In the genomic region with DNA sequence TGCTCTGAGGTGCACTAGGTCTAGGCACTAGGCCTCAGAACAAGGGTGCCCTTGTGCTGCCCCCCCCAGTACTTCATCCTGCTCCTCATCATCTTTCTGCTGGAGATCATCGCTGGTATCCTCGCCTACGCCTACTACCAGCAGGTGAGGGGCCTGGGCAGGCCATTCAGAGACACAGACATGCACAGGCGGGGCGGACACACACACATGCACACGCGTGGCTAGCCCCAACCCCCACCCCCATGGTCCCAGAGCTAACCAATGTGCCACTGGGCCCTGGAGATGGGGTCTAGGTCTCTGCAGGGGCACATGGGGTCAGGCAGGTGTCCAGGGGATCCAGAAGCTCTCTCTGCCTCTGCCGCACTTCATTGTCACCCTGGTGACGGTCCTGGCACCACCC, we compare ENCODE assay signal across 28 cellular contexts. TPM values are rescaled to one million over a fixed set of nuclear protein-coding genes. Genes with fewer than 3 reads are reported as not detected.
DNase-seq lines count a peak whose midpoint lies in the region; ATAC-seq, FAIRE-seq and TF ChIP-seq lines count a peak whose summit lies in the region.
"Had no signal": no experiment of that assay in that cellular context is flagged by ENCODE, and none has a peak within 500 bp of the region (broad histone marks: within the 10 kb centered on the region; RNA-seq: fewer than 3 reads in every experiment).

No MANE protein-coding gene starts in this region.

- H3K27me3 Mint-ChIP-seq in GM23338 (ENCODE audit: insufficient read depth, low read depth, poor library complexity): peaks cover 36% of the 10 kb centered on the region
- H3K27me3 Mint-ChIP-seq: naive thymus-derived CD8-positive, alpha-beta T cell had no signal

- H3K27ac ChIP-seq in HepG2 (ENCODE audit: extremely low read length, insufficient read depth, low read length) (no peak overlapping the region), right lobe of liver (no peak overlapping the region), body of pancreas (peak overlapping the region; percentile 41 to 99 (median 98)), subcutaneous abdominal adipose tissue (ENCODE audit: low read depth, low read length) (peak overlapping the region; percentile 23), GM23338 (ENCODE audit: low read depth) (no peak overlapping the region)
- H3K27ac ChIP-seq: brain microvascular endothelial cell, foreskin keratinocyte, SK-N-MC had no signal

- no TSS peak for BruUV-seq in HepG2 (replicated peaks; lab: Mats Ljungman, UMichigan)

- peaks cover 20% of the 10 kb centered on the region; the same call in 1 of the 2 replicates for H4K20me1 ChIP-seq in HepG2 (ENCODE audit: insufficient read depth, low read length)
- peaks cover 35% of the 10 kb centered on the region for H4K20me1 ChIP-seq in GM23338 (replicated peaks; ENCODE audit: insufficient read depth)

- POLR2A ChIA-PET in HepG2 (lab: Yijun Ruan, JAX): interaction anchor here (11.1 to 16.1 kb wide), 2 partner anchors 7 to 18 kb away, joined by 141 to 264 read pairs; partner anchors contain the start of genes CD151, CRACR2B and PNPLA2

- TF ChIP-seq POLR2A in HepG2 (IDR thresholded peaks at IDR 0.05; ENCODE audit: insufficient read depth in 1 of 2, low read depth in 2 of 2, low read length in 2 of 2) (no peak), right lobe of liver (IDR thresholded peaks at IDR 0.05) (no peak), body of pancreas (IDR thresholded peaks at IDR 0.05) (no peak)

- H3K9ac ChIP-seq in HepG2 (ENCODE audit: insufficient read depth, low read depth, low read length) (no peak overlapping the region), subcutaneous abdominal adipose tissue (ENCODE audit: low read length in 5 of 5) (no peak overlapping the region)

- no peak overlapping the region for H3K4me2 ChIP-seq in HepG2 (ENCODE audit: low read depth, low read length)
- no peak overlapping the region for H3K4me2 ChIP-seq in GM23338

- H3K36me3 ChIP-seq in HepG2 (replicated peaks in 1 of 2; ENCODE audit: control insufficient read depth in 1 of 2, insufficient read depth in 2 of 2, low read length in 2 of 2) (peaks cover 9 to 36% of the 10 kb centered on the region in 2 experiments), right lobe of liver (peaks cover 0 to 33% (median 21%) of the 10 kb centered on the region in 4 donors), body of pancreas (replicated peaks in 1 of 2; ENCODE audit: insufficient read depth in 1 of 2, low read depth in 2 of 2) (peaks cover 0 to 20% of the 10 kb centered on the region in 2 donors), subcutaneous abdominal adipose tissue (ENCODE audit: control insufficient read depth in 5 of 5, insufficient read depth in 5 of 5, low read length in 5 of 5) (peaks cover 0 to 52% (median 47%) of the 10 kb centered on the region in 5 donors), GM23338 (ENCODE audit: insufficient read depth) (peaks cover 6% of the 10 kb centered on the region; the same call in 1 of the 2 replicates)

- no peak overlapping the region for H3K4me3 Mint-ChIP-seq in GM23338
- H3K4me3 Mint-ChIP-seq: activated naive CD8-positive, alpha-beta T cell treated with anti-CD3 and anti-CD28 coated beads, Interleukin-2, amount 50 U/mL, for 24 hours; naive thymus-derived CD8-positive, alpha-beta T cell; T-helper 2 cell treated with Interferon-gamma antibody and Interleukin-4, amounts not matched to agents 5 μg/mL and 100 μg/mL, for 36 hours had no signal

- no peaks in the 10 kb centered on the region for H3K9me3 Mint-ChIP-seq in GM23338
- H3K9me3 Mint-ChIP-seq: activated naive CD8-positive, alpha-beta T cell treated with anti-CD3 and anti-CD28 coated beads, Interleukin-2, amount 50 U/mL, for 24 hours; naive thymus-derived CD8-positive, alpha-beta T cell; T-helper 2 cell treated with Interferon-gamma antibody and Interleukin-4, amounts not matched to agents 5 μg/mL and 100 μg/mL, for 36 hours had no signal

- TF ChIP-seq EP300 in HepG2 (IDR thresholded peaks at IDR 0.05; ENCODE audit: low read depth in 2 of 2, low read length in 2 of 2) (no peak), HepG2 (CRISPR knock-in tag; IDR thresholded peaks at IDR 0.05; ENCODE audit: borderline replicate concordance) (no peak)

- H3K4me1 Mint-ChIP-seq in GM23338: peaks cover 34% of the 10 kb centered on the region

- H3K36me3 Mint-ChIP-seq in GM23338 (ENCODE audit: low read depth): peaks cover 38% of the 10 kb centered on the region

- H3K9me2 ChIP-seq in GM23338 (ENCODE audit: insufficient read depth): no peaks in the 10 kb centered on the region

- no peak for ATAC-seq in HepG2
- no peak for ATAC-seq in right lobe of liver
- ATAC-seq in body of pancreas: no peak
- ATAC-seq in GM23338: no peak
- ATAC-seq: activated naive CD8-positive, alpha-beta T cell treated with anti-CD3 and anti-CD28 coated beads, Interleukin-2, amount 50 U/mL, for 24 hours; foreskin keratinocyte; left lung; naive thymus-derived CD8-positive, alpha-beta T cell had no signal

- no peak for TF ChIP-seq RAD21 in HepG2 (CRISPR knock-in tag; IDR thresholded peaks at IDR 0.05)

- in situ Hi-C loops in HepG2 (cut with HindIII; ENCODE audit: extremely low pct_ligation_motif_present, low pct_unique_long_range_greater_than_20kb): no loop called here

- CTCF ChIA-PET in HepG2 (lab: Yijun Ruan, JAX; ENCODE audit: low intra/inter-chr PET ratio, low total read pairs): no interaction called here

- H3K79me2 ChIP-seq in HepG2 (ENCODE audit: insufficient read depth, low read length): peaks cover 30% of the 10 kb centered on the region
- H3K79me2 ChIP-seq in GM23338 (replicated peaks; ENCODE audit: insufficient read depth): peaks cover 17% of the 10 kb centered on the region

- peaks cover 29% of the 10 kb centered on the region for H3F3A ChIP-seq in GM23338 (replicated peaks; ENCODE audit: low read depth)

- no peak overlapping the region for H3K27ac Mint-ChIP-seq in GM23338
- H3K27ac Mint-ChIP-seq: activated naive CD8-positive, alpha-beta T cell treated with anti-CD3 and anti-CD28 coated beads, Interleukin-2, amount 50 U/mL, for 24 hours; naive thymus-derived CD8-positive, alpha-beta T cell; T-helper 2 cell treated with Interferon-gamma antibody and Interleukin-4, amounts not matched to agents 5 μg/mL and 100 μg/mL, for 36 hours had no signal

- intact Hi-C loops in HepG2 (cut with micrococcal nuclease; ENCODE audit: unreplicated experiment) (no loop called here), right lobe of liver (cut with DNase I) (no loop called here), body of pancreas (cut with DNase I) (no loop called here)

- H3K9me3 ChIP-seq in HepG2 (ENCODE audit: low read length): no peaks in the 10 kb centered on the region
- no peaks in the 10 kb centered on the region for H3K9me3 ChIP-seq in right lobe of liver
- no peaks in the 10 kb centered on the region for H3K9me3 ChIP-seq in body of pancreas
- no peaks in the 10 kb centered on the region for H3K9me3 ChIP-seq in subcutaneous abdominal adipose tissue (ENCODE audit: control insufficient read depth in 5 of 5, low read length in 5 of 5)
- H3K9me3 ChIP-seq: left lung had no signal

- 80% methylated on average over 1 of the region's 9 CpGs for WGBS in HepG2 (ENCODE audit: low lambda C conversion rate)
- WGBS in right lobe of liver (ENCODE audit: insufficient coverage, low coverage, low lambda C conversion rate, missing lambda C conversion rate): 0% methylated on average over 1 of the region's 9 CpGs
- 72 to 93% methylated on average over 6 to 9 of the region's 9 CpGs for whole genome bisulfite sequencing in body of pancreas, 2 donors

- H3K4me1 ChIP-seq in HepG2 (ENCODE audit: insufficient read depth, low read length) (peaks cover 73% of the 10 kb centered on the region), right lobe of liver (peaks cover 0 to 36% (median 14%) of the 10 kb centered on the region in 4 donors), body of pancreas (peaks cover 85% of the 10 kb centered on the region), subcutaneous abdominal adipose tissue (ENCODE audit: control insufficient read depth in 5 of 5, insufficient read depth in 5 of 5, low read length in 5 of 5) (peaks cover 12 to 82% (median 61%) of the 10 kb centered on the region in 5 donors), GM23338 (ENCODE audit: insufficient read depth) (peaks cover 23% of the 10 kb centered on the region)
- H3K4me1 ChIP-seq: foreskin keratinocyte had no signal

- H3K27me3 ChIP-seq in HepG2 (ENCODE audit: control insufficient read depth in 1 of 2, insufficient read depth in 2 of 2, low read length in 2 of 2): no peaks in the 10 kb centered on the region
- no peaks in the 10 kb centered on the region for H3K27me3 ChIP-seq in right lobe of liver
- no peaks in the 10 kb centered on the region for H3K27me3 ChIP-seq in body of pancreas
- no peaks in the 10 kb centered on the region for H3K27me3 ChIP-seq in subcutaneous abdominal adipose tissue (ENCODE audit: control insufficient read depth in 5 of 5, insufficient read depth in 4 of 5, low read length in 5 of 5)
- peaks cover 7% of the 10 kb centered on the region for H3K27me3 ChIP-seq in GM23338 (ENCODE audit: insufficient read depth)
- H3K27me3 ChIP-seq: brain microvascular endothelial cell, foreskin keratinocyte, left lung had no signal

- no peak overlapping the region for H2AFZ ChIP-seq in HepG2 (ENCODE audit: low read length)
- no peak overlapping the region for H2AFZ ChIP-seq in GM23338

- H3K4me3 ChIP-seq in HepG2 (replicated peaks in 1 of 3; ENCODE audit: insufficient read depth in 1 of 3, low read depth in 2 of 3, low read length in 3 of 3): no peak overlapping the region
- no peak overlapping the region for H3K4me3 ChIP-seq in right lobe of liver
- H3K4me3 ChIP-seq in body of pancreas: no peak overlapping the region
- no peak overlapping the region for H3K4me3 ChIP-seq in subcutaneous abdominal adipose tissue (ENCODE audit: low read depth in 1 of 5, low read length in 5 of 5)
- H3K4me3 ChIP-seq in GM23338: no peak overlapping the region
- H3K4me3 ChIP-seq: left lung, SK-N-MC had no signal

- FAIRE-seq in HepG2 (lab: Jason Lieb, UNC): no peak
- FAIRE-seq: H54 had no signal

- DNase-seq in HepG2 (ENCODE audit: low spot score) (no peak), right lobe of liver (no peak), body of pancreas (no peak), NCI-H1105 treated with DMSO at 0.1 percent for 48 hours (lab: John Stamatoyannopoulos, UW) (no peak), GM23338 (ENCODE audit: low spot score) (no peak)
- DNase-seq: activated CD4-positive, alpha-beta T cell treated with anti-CD3 and anti-CD28 coated beads for 4 hours; activated gamma-delta T cell treated with Interleukin-2 at 50 U/mL for 16 hours; activated naive CD8-positive, alpha-beta T cell treated with anti-CD3 and anti-CD28 coated beads, Interleukin-2, amount 50 U/mL, for 24 hours; activated T-cell treated with anti-CD3 and anti-CD28 coated beads, Interleukin-2, amount 50 U/mL, for 1 hour; brain microvascular endothelial cell; C1 segment of cervical spinal cord; effector CD4-positive, alpha-beta T cell; erythroblast; foreskin keratinocyte; hippocampal formation; left lung; midbrain; naive thymus-derived CD8-positive, alpha-beta T cell; NCI-H1048; NCI-H187 treated with DMSO at 0.1 percent for 48 hours; NCI-H526; retina; stimulated activated CD4-positive, alpha-beta T cell treated with anti-CD3 and anti-CD28 coated beads, Interleukin-4, amount 100 ng/mL, for 1 hour; stimulated activated naive CD4-positive, alpha-beta T cell had no signal

- TF ChIP-seq CTCF in HepG2 (CRISPR knock-in tag; IDR thresholded peaks at IDR 0.05): no peak
- TF ChIP-seq CTCF in right lobe of liver (IDR thresholded peaks at IDR 0.05): no peak
- TF ChIP-seq CTCF in body of pancreas (IDR thresholded peaks at IDR 0.05): no peak
- TF ChIP-seq CTCF in GM23338 (conservative IDR thresholded peaks at IDR 0.05; ENCODE audit: low read depth in 2 of 2): no peak

RNA-seq across cellular contexts. Expression of gene CD151, which starts 3.9 kb away (rescaled TPM):
- total RNA-seq in HepG2 (2016; rRNA removed; fragmentation: Illumina TruSeq; extraction: Trizol) (54.0 and 125 TPM in 2 replicates), right lobe of liver (100 to 1,000 TPM in 5 of 6 experiments, 10 to 100 TPM in 1; 70.8 to 156 (median 135) TPM), body of pancreas (100 to 1,000 TPM; 152 to 282 TPM)
- total RNA-seq in HepG2 (2016; cell fraction: cytosol; rRNA removed; fragmentation: Illumina TruSeq; extraction: Trizol; ENCODE audit: low read depth): 31.5 and 37.4 TPM in 2 replicates
- 60.0 and 126 TPM in 2 replicates for total RNA-seq in HepG2 (2016; cell fraction: insoluble cytoplasmic fraction; rRNA removed; fragmentation: Illumina TruSeq; extraction: Trizol)
- total RNA-seq in HepG2 (2016; cell fraction: membrane; rRNA removed; fragmentation: Illumina TruSeq; extraction: Trizol): 34.7 and 43.1 TPM in 2 replicates
- total RNA-seq in HepG2 (2016; cell fraction: nucleus; rRNA removed; fragmentation: Illumina TruSeq; extraction: Trizol): 93.4 and 110 TPM in 2 replicates
- polyA plus RNA-seq in HepG2 (2011; rRNA removed) (197 and 287 TPM in 2 replicates), GM23338 (2016; fragmentation: Nextera tagmentation; extraction: Ambion mirVana) (62.9 and 64.4 TPM in 2 replicates)
- 200 and 252 TPM in 2 replicates for polyA plus RNA-seq in HepG2 (2011; cell fraction: cytosol; rRNA removed)
- polyA plus RNA-seq in HepG2 (2011; cell fraction: nucleus; rRNA removed): 375 and 396 TPM in 2 replicates
- 93.8 and 141 TPM in 2 replicates for polyA plus RNA-seq in HepG2 (2012)
- polyA plus RNA-seq in HepG2 (2016; cell fraction: cytosol; fragmentation: Illumina TruSeq; extraction: Trizol; ENCODE audit: low read depth): 36.4 and 45.9 TPM in 2 replicates
- 54.8 and 63.7 TPM in 2 replicates for polyA plus RNA-seq in HepG2 (2016; cell fraction: insoluble cytoplasmic fraction; fragmentation: Illumina TruSeq; extraction: Trizol; ENCODE audit: low read depth)
- 41.9 and 45.5 TPM in 2 replicates for polyA plus RNA-seq in HepG2 (2016; cell fraction: membrane; fragmentation: Illumina TruSeq; extraction: Trizol; ENCODE audit: low read depth)
- 208 and 218 TPM in 2 replicates for polyA plus RNA-seq in HepG2 (2016; cell fraction: nucleus; fragmentation: Illumina TruSeq; extraction: Trizol; ENCODE audit: insufficient read depth, low read depth)
- 312 and 492 TPM in 2 replicates for polyA minus RNA-seq in HepG2 (2011; rRNA and poly(A)+ RNA removed; ENCODE audit: low replicate concordance)
- 90.0 and 90.8 TPM in 2 replicates for polyA minus RNA-seq in HepG2 (2011; cell fraction: cytosol; rRNA and poly(A)+ RNA removed)
- 60.9 and 80.8 TPM in 2 replicates for polyA minus RNA-seq in HepG2 (2011; cell fraction: nucleus; rRNA and poly(A)+ RNA removed)
- total RNA-seq in GM23338 (2014; rRNA removed; shearing (Covaris generic)): 109 and 119 TPM in 2 replicates

RNA-seq across cellular contexts. Expression of gene POLR2L, which starts 5.6 kb away (rescaled TPM):
- 114 and 146 TPM in 2 replicates for total RNA-seq in HepG2 (2016; rRNA removed; fragmentation: Illumina TruSeq; extraction: Trizol)
- total RNA-seq in HepG2 (2016; cell fraction: cytosol; rRNA removed; fragmentation: Illumina TruSeq; extraction: Trizol; ENCODE audit: low read depth): 37.0 and 48.5 TPM in 2 replicates
- 113 and 136 TPM in 2 replicates for total RNA-seq in HepG2 (2016; cell fraction: insoluble cytoplasmic fraction; rRNA removed; fragmentation: Illumina TruSeq; extraction: Trizol)
- total RNA-seq in HepG2 (2016; cell fraction: membrane; rRNA removed; fragmentation: Illumina TruSeq; extraction: Trizol): 68.6 and 79.8 TPM in 2 replicates
- total RNA-seq in HepG2 (2016; cell fraction: nucleus; rRNA removed; fragmentation: Illumina TruSeq; extraction: Trizol): 34.9 and 39.5 TPM in 2 replicates
- 104 and 115 TPM in 2 replicates for polyA plus RNA-seq in HepG2 (2011; rRNA removed)
- 35.1 and 78.0 TPM in 2 replicates for polyA plus RNA-seq in HepG2 (2011; cell fraction: cytosol; rRNA removed)
- polyA plus RNA-seq in HepG2 (2011; cell fraction: nucleus; rRNA removed): 44.7 and 47.4 TPM in 2 replicates
- 57.4 and 93.8 TPM in 2 replicates for polyA plus RNA-seq in HepG2 (2012)
- polyA plus RNA-seq in HepG2 (2016; cell fraction: cytosol; fragmentation: Illumina TruSeq; extraction: Trizol; ENCODE audit: low read depth): 58.6 and 89.5 TPM in 2 replicates
- polyA plus RNA-seq in HepG2 (2016; cell fraction: insoluble cytoplasmic fraction; fragmentation: Illumina TruSeq; extraction: Trizol; ENCODE audit: low read depth): 221 and 225 TPM in 2 replicates
- 90.2 and 102 TPM in 2 replicates for polyA plus RNA-seq in HepG2 (2016; cell fraction: membrane; fragmentation: Illumina TruSeq; extraction: Trizol; ENCODE audit: low read depth)
- 84.0 and 90.2 TPM in 2 replicates for polyA plus RNA-seq in HepG2 (2016; cell fraction: nucleus; fragmentation: Illumina TruSeq; extraction: Trizol; ENCODE audit: insufficient read depth, low read depth)
- 129 and 143 TPM in 2 replicates for polyA minus RNA-seq in HepG2 (2011; rRNA and poly(A)+ RNA removed; ENCODE audit: low replicate concordance)
- polyA minus RNA-seq in HepG2 (2011; cell fraction: cytosol; rRNA and poly(A)+ RNA removed): 35.6 and 37.0 TPM in 2 replicates
- 27.3 and 33.1 TPM in 2 replicates for polyA minus RNA-seq in HepG2 (2011; cell fraction: nucleus; rRNA and poly(A)+ RNA removed)
- 10 to 100 TPM; 34.5 to 88.1 (median 72.9) TPM for total RNA-seq in right lobe of liver
- total RNA-seq in body of pancreas: 10 to 100 TPM; 33.5 to 83.4 TPM
- 32.2 and 34.0 TPM in 2 replicates for total RNA-seq in GM23338 (2014; rRNA removed; shearing (Covaris generic))
- polyA plus RNA-seq in GM23338 (2016; fragmentation: Nextera tagmentation; extraction: Ambion mirVana): 369 TPM in 2 replicates

RNA-seq across cellular contexts. Expression of gene TSPAN4, which starts 6.0 kb away (rescaled TPM):
- 13.2 and 31.7 TPM in 2 replicates for total RNA-seq in HepG2 (2016; rRNA removed; fragmentation: Illumina TruSeq; extraction: Trizol)
- total RNA-seq in HepG2 (2016; cell fraction: cytosol; rRNA removed; fragmentation: Illumina TruSeq; extraction: Trizol; ENCODE audit: low read depth): 8.9 and 10.0 TPM in 2 replicates
- 12.0 and 31.8 TPM in 2 replicates for total RNA-seq in HepG2 (2016; cell fraction: insoluble cytoplasmic fraction; rRNA removed; fragmentation: Illumina TruSeq; extraction: Trizol)
- 11.0 and 13.5 TPM in 2 replicates for total RNA-seq in HepG2 (2016; cell fraction: membrane; rRNA removed; fragmentation: Illumina TruSeq; extraction: Trizol)
- 26.1 and 32.6 TPM in 2 replicates for total RNA-seq in HepG2 (2016; cell fraction: nucleus; rRNA removed; fragmentation: Illumina TruSeq; extraction: Trizol)
- polyA plus RNA-seq in HepG2 (2011; rRNA removed): 68.3 and 88.5 TPM in 2 replicates
- polyA plus RNA-seq in HepG2 (2011; cell fraction: cytosol; rRNA removed): 60.2 and 113 TPM in 2 replicates
- 232 and 327 TPM in 2 replicates for polyA plus RNA-seq in HepG2 (2011; cell fraction: nucleus; rRNA removed)
- polyA plus RNA-seq in HepG2 (2012): 22.7 and 28.5 TPM in 2 replicates
- polyA plus RNA-seq in HepG2 (2016; cell fraction: cytosol; fragmentation: Illumina TruSeq; extraction: Trizol; ENCODE audit: low read depth): 10.4 TPM in 2 replicates
- 11.8 and 12.7 TPM in 2 replicates for polyA plus RNA-seq in HepG2 (2016; cell fraction: insoluble cytoplasmic fraction; fragmentation: Illumina TruSeq; extraction: Trizol; ENCODE audit: low read depth)
- 8.5 and 12.0 TPM in 2 replicates for polyA plus RNA-seq in HepG2 (2016; cell fraction: membrane; fragmentation: Illumina TruSeq; extraction: Trizol; ENCODE audit: low read depth)
- polyA plus RNA-seq in HepG2 (2016; cell fraction: nucleus; fragmentation: Illumina TruSeq; extraction: Trizol; ENCODE audit: insufficient read depth, low read depth): 59.4 and 62.8 TPM in 2 replicates
- polyA minus RNA-seq in HepG2 (2011; rRNA and poly(A)+ RNA removed; ENCODE audit: low replicate concordance): 59.6 and 124 TPM in 2 replicates
- 24.9 and 25.9 TPM in 2 replicates for polyA minus RNA-seq in HepG2 (2011; cell fraction: cytosol; rRNA and poly(A)+ RNA removed)
- polyA minus RNA-seq in HepG2 (2011; cell fraction: nucleus; rRNA and poly(A)+ RNA removed): 16.4 and 16.9 TPM in 2 replicates
- total RNA-seq in right lobe of liver: 10 to 100 TPM; 14.9 to 80.6 (median 30.5) TPM
- 10 to 100 TPM; 44.9 to 87.7 TPM for total RNA-seq in body of pancreas
- 145 and 150 TPM in 2 replicates for total RNA-seq in GM23338 (2014; rRNA removed; shearing (Covaris generic))
- 76.8 and 88.4 TPM in 2 replicates for polyA plus RNA-seq in GM23338 (2016; fragmentation: Nextera tagmentation; extraction: Ambion mirVana)

RNA-seq across cellular contexts. Expression of gene CRACR2B, which starts 9.0 kb away (rescaled TPM):
- total RNA-seq in HepG2 (2016; rRNA removed; fragmentation: Illumina TruSeq; extraction: Trizol) (8.9 and 14.9 TPM in 2 replicates), right lobe of liver (1 to 10 TPM; 2.2 to 4.0 (median 3.1) TPM), body of pancreas (100 to 1,000 TPM; 134 to 368 TPM)
- 5.5 and 5.9 TPM in 2 replicates for total RNA-seq in HepG2 (2016; cell fraction: cytosol; rRNA removed; fragmentation: Illumina TruSeq; extraction: Trizol; ENCODE audit: low read depth)
- 8.5 and 12.6 TPM in 2 replicates for total RNA-seq in HepG2 (2016; cell fraction: insoluble cytoplasmic fraction; rRNA removed; fragmentation: Illumina TruSeq; extraction: Trizol)
- total RNA-seq in HepG2 (2016; cell fraction: membrane; rRNA removed; fragmentation: Illumina TruSeq; extraction: Trizol): 6.6 and 10.0 TPM in 2 replicates
- total RNA-seq in HepG2 (2016; cell fraction: nucleus; rRNA removed; fragmentation: Illumina TruSeq; extraction: Trizol): 10.8 and 16.7 TPM in 2 replicates
- polyA plus RNA-seq in HepG2 (2011; rRNA removed) (21.0 and 27.7 TPM in 2 replicates), GM23338 (2016; fragmentation: Nextera tagmentation; extraction: Ambion mirVana) (55.9 and 59.4 TPM in 2 replicates)
- 9.8 and 16.5 TPM in 2 replicates for polyA plus RNA-seq in HepG2 (2011; cell fraction: cytosol; rRNA removed)
- 278 and 343 TPM in 2 replicates for polyA plus RNA-seq in HepG2 (2011; cell fraction: nucleus; rRNA removed)
- 10.5 and 14.8 TPM in 2 replicates for polyA plus RNA-seq in HepG2 (2012)
- 8.3 and 10.9 TPM in 2 replicates for polyA plus RNA-seq in HepG2 (2016; cell fraction: cytosol; fragmentation: Illumina TruSeq; extraction: Trizol; ENCODE audit: low read depth)
- 14.8 and 17.4 TPM in 2 replicates for polyA plus RNA-seq in HepG2 (2016; cell fraction: insoluble cytoplasmic fraction; fragmentation: Illumina TruSeq; extraction: Trizol; ENCODE audit: low read depth)
- polyA plus RNA-seq in HepG2 (2016; cell fraction: membrane; fragmentation: Illumina TruSeq; extraction: Trizol; ENCODE audit: low read depth): 11.2 and 14.5 TPM in 2 replicates
- polyA plus RNA-seq in HepG2 (2016; cell fraction: nucleus; fragmentation: Illumina TruSeq; extraction: Trizol; ENCODE audit: insufficient read depth, low read depth): 48.6 and 55.2 TPM in 2 replicates
- polyA minus RNA-seq in HepG2 (2011; rRNA and poly(A)+ RNA removed; ENCODE audit: low replicate concordance): 3.4 and 13.9 TPM in 2 replicates
- 7.5 and 8.4 TPM in 2 replicates for polyA minus RNA-seq in HepG2 (2011; cell fraction: cytosol; rRNA and poly(A)+ RNA removed)
- polyA minus RNA-seq in HepG2 (2011; cell fraction: nucleus; rRNA and poly(A)+ RNA removed): 22.7 and 23.2 TPM in 2 replicates
- 58.0 and 64.1 TPM in 2 replicates for total RNA-seq in GM23338 (2014; rRNA removed; shearing (Covaris generic))

RNA-seq across cellular contexts. Expression of gene PNPLA2, which starts 18.0 kb away (rescaled TPM):
- total RNA-seq in HepG2 (2016; rRNA removed; fragmentation: Illumina TruSeq; extraction: Trizol) (4.8 and 10.5 TPM in 2 replicates), right lobe of liver (10 to 100 TPM; 33.2 to 97.1 (median 69.6) TPM), body of pancreas (100 to 1,000 TPM in 1 of 2 donors, 10 to 100 TPM in 1; 72.1 to 351 TPM)
- total RNA-seq in HepG2 (2016; cell fraction: cytosol; rRNA removed; fragmentation: Illumina TruSeq; extraction: Trizol; ENCODE audit: low read depth): 3.8 and 4.1 TPM in 2 replicates
- total RNA-seq in HepG2 (2016; cell fraction: insoluble cytoplasmic fraction; rRNA removed; fragmentation: Illumina TruSeq; extraction: Trizol): 4.0 and 11.4 TPM in 2 replicates
- 4.4 and 5.4 TPM in 2 replicates for total RNA-seq in HepG2 (2016; cell fraction: membrane; rRNA removed; fragmentation: Illumina TruSeq; extraction: Trizol)
- 17.2 and 23.5 TPM in 2 replicates for total RNA-seq in HepG2 (2016; cell fraction: nucleus; rRNA removed; fragmentation: Illumina TruSeq; extraction: Trizol)
- polyA plus RNA-seq in HepG2 (2011; rRNA removed) (43.2 and 58.1 TPM in 2 replicates), GM23338 (2016; fragmentation: Nextera tagmentation; extraction: Ambion mirVana) (31.1 and 32.3 TPM in 2 replicates)
- polyA plus RNA-seq in HepG2 (2011; cell fraction: cytosol; rRNA removed): 7.3 and 12.8 TPM in 2 replicates
- polyA plus RNA-seq in HepG2 (2011; cell fraction: nucleus; rRNA removed): 830 and 954 TPM in 2 replicates
- 70.1 and 82.8 TPM in 2 replicates for polyA plus RNA-seq in HepG2 (2012)
- polyA plus RNA-seq in HepG2 (2016; cell fraction: cytosol; fragmentation: Illumina TruSeq; extraction: Trizol; ENCODE audit: low read depth): 4.8 and 6.6 TPM in 2 replicates
- 14.6 and 20.2 TPM in 2 replicates for polyA plus RNA-seq in HepG2 (2016; cell fraction: insoluble cytoplasmic fraction; fragmentation: Illumina TruSeq; extraction: Trizol; ENCODE audit: low read depth)
- 7.5 and 10.2 TPM in 2 replicates for polyA plus RNA-seq in HepG2 (2016; cell fraction: membrane; fragmentation: Illumina TruSeq; extraction: Trizol; ENCODE audit: low read depth)
- polyA plus RNA-seq in HepG2 (2016; cell fraction: nucleus; fragmentation: Illumina TruSeq; extraction: Trizol; ENCODE audit: insufficient read depth, low read depth): 77.9 and 79.1 TPM in 2 replicates
- polyA minus RNA-seq in HepG2 (2011; rRNA and poly(A)+ RNA removed; ENCODE audit: low replicate concordance): 60.4 and 150 TPM in 2 replicates
- polyA minus RNA-seq in HepG2 (2011; cell fraction: cytosol; rRNA and poly(A)+ RNA removed): 24.0 and 31.5 TPM in 2 replicates
- 135 and 151 TPM in 2 replicates for polyA minus RNA-seq in HepG2 (2011; cell fraction: nucleus; rRNA and poly(A)+ RNA removed)
- total RNA-seq in GM23338 (2014; rRNA removed; shearing (Covaris generic)): 33.4 and 45.6 TPM in 2 replicates

Comparison
In these comparisons a context has a peak if more than half of its experiments do, and no peak if none do; other contexts are left out.
1. H3K27ac ChIP-seq: peak in body of pancreas (4 of 4) and subcutaneous abdominal adipose tissue (single experiment); none in HepG2 (single experiment), right lobe of liver (0 of 3) and GM23338 (single experiment).